Comparison of ENCODE assay signal across 11 cellular contexts in genomic region chr19:19227217-19227616, GRCh38. TPM values are rescaled to one million over a fixed set of nuclear protein-coding genes. Genes with fewer than 3 reads are reported as not detected.
"Had no signal": no experiment of that assay in that cellular context is flagged by ENCODE, and none has a peak within 500 bp of the region (broad histone marks: within the 10 kb centered on the region; RNA-seq: fewer than 3 reads in every experiment).

No MANE protein-coding gene starts in this region.

- H3K4me1 ChIP-seq: HAP-1 had no signal

- H3K27ac ChIP-seq: GM23248, HL-60, KMS-11 had no signal

- H3K36me3 Mint-ChIP-seq: IgD-negative memory B cell had no signal

- H2AFZ ChIP-seq: GM23248 had no signal

- H3K27ac Mint-ChIP-seq: IgD-negative memory B cell had no signal

- H3K4me2 ChIP-seq: KMS-11 had no signal

- H3K36me3 ChIP-seq: HAP-1 had no signal

- ATAC-seq: HCT116, HepG2 had no signal

- H3K9me3 ChIP-seq: HAP-1 had no signal

- H3K4me3 ChIP-seq: GM23248, HAP-1 had no signal

- DNase-seq: GM23248, GOT3, KBM-7 had no signal

- H3K4me3 Mint-ChIP-seq: IgD-negative memory B cell had no signal

RNA-seq across cellular contexts. Expression of gene NCAN, which starts 15.5 kb away (rescaled TPM):
- total RNA-seq: GM23248, H4, HepG2, HT1080 had no signal

RNA-seq across cellular contexts. Expression of gene TM6SF2, which starts 45.9 kb away (rescaled TPM):
- total RNA-seq: H4 had no signal
